18 cellular contexts compared by ENCODE assay signal in genomic region chr7:129386563-129386962, GRCh38.
"Had no signal": no experiment of that assay in that cellular context is flagged by ENCODE, and none has a peak within 500 bp of the region (broad histone marks: within the 10 kb centered on the region; RNA-seq: fewer than 3 reads in every experiment).

No MANE protein-coding gene starts in this region.

- H3K9me3 Mint-ChIP-seq: dendritic cell treated with granulocyte-macrophage colony-stimulating factor and Interleukin-4, amounts not matched to agents 40 ng/mL and 50 ng/mL, for 4 days; effector memory CD8-positive, alpha-beta T cell; immature natural killer cell; memory B cell; mesothelial cell of epicardium; stimulated activated naive B cell treated with anti-CD40 and anti-IgM and Interleukin-4, amounts not matched to agents 10 μg/mL and 1 μg/mL and 100 μg/mL, for 72 hours; stimulated activated naive CD8-positive, alpha-beta T cell treated with anti-CD3 and anti-CD28 coated beads, Interleukin-15, amount 100 ng/mL, for 72 hours had no signal

- H3K27ac Mint-ChIP-seq: dendritic cell treated with granulocyte-macrophage colony-stimulating factor and Interleukin-4, amounts not matched to agents 40 ng/mL and 50 ng/mL, for 4 days; effector memory CD8-positive, alpha-beta T cell; immature natural killer cell; memory B cell; mesothelial cell of epicardium; stimulated activated naive B cell treated with anti-CD40 and anti-IgM and Interleukin-4, amounts not matched to agents 10 μg/mL and 1 μg/mL and 100 μg/mL, for 72 hours; stimulated activated naive CD8-positive, alpha-beta T cell treated with anti-CD3 and anti-CD28 coated beads, Interleukin-15, amount 100 ng/mL, for 72 hours had no signal

- H3K27ac ChIP-seq: esophagus squamous epithelium, left lung, lower lobe of right lung, neutrophil, psoas muscle, right lobe of liver, testis had no signal

- H3K4me3 Mint-ChIP-seq: dendritic cell treated with granulocyte-macrophage colony-stimulating factor and Interleukin-4, amounts not matched to agents 40 ng/mL and 50 ng/mL, for 4 days; effector memory CD8-positive, alpha-beta T cell; immature natural killer cell; memory B cell; mesothelial cell of epicardium; stimulated activated naive B cell treated with anti-CD40 and anti-IgM and Interleukin-4, amounts not matched to agents 10 μg/mL and 1 μg/mL and 100 μg/mL, for 72 hours; stimulated activated naive CD8-positive, alpha-beta T cell treated with anti-CD3 and anti-CD28 coated beads, Interleukin-15, amount 100 ng/mL, for 72 hours had no signal

- H3K4me3 ChIP-seq: esophagus squamous epithelium, left lung, lower lobe of right lung, psoas muscle, right lobe of liver, testis had no signal

- H3K27me3 Mint-ChIP-seq: dendritic cell treated with granulocyte-macrophage colony-stimulating factor and Interleukin-4, amounts not matched to agents 40 ng/mL and 50 ng/mL, for 4 days; effector memory CD8-positive, alpha-beta T cell; memory B cell; stimulated activated naive B cell treated with anti-CD40 and anti-IgM and Interleukin-4, amounts not matched to agents 10 μg/mL and 1 μg/mL and 100 μg/mL, for 72 hours; stimulated activated naive CD8-positive, alpha-beta T cell treated with anti-CD3 and anti-CD28 coated beads, Interleukin-15, amount 100 ng/mL, for 72 hours had no signal

- H3K36me3 ChIP-seq: neutrophil had no signal

- H3K4me1 Mint-ChIP-seq: immature natural killer cell, memory B cell, mesothelial cell of epicardium had no signal

- H3K4me1 ChIP-seq: esophagus squamous epithelium, left lung, lower lobe of right lung, testis had no signal

- H3K27me3 ChIP-seq: esophagus squamous epithelium, left lung, neutrophil, right lobe of liver, testis had no signal

- H3K9me3 ChIP-seq: esophagus squamous epithelium, left lung, lower lobe of right lung, neutrophil, psoas muscle, right lobe of liver, testis had no signal

- DNase-seq: effector memory CD8-positive, alpha-beta T cell; esophagus squamous epithelium; foreskin fibroblast; immature natural killer cell; left lung; lower lobe of right lung; psoas muscle; retina; right lobe of liver; stimulated activated CD4-positive, alpha-beta T cell treated with anti-CD3 and anti-CD28 coated beads, Interleukin-4, amount 100 ng/mL, for 24 hours; stimulated activated naive B cell treated with anti-CD40 and anti-IgM and Interleukin-4, amounts not matched to agents 10 μg/mL and 1 μg/mL and 100 μg/mL, for 72 hours; stimulated activated naive CD8-positive, alpha-beta T cell treated with anti-CD3 and anti-CD28 coated beads, Interleukin-15, amount 100 ng/mL, for 72 hours; testis; trophoblast cell had no signal
